ENCODE assay signal across 19 cellular contexts in the genomic region with DNA sequence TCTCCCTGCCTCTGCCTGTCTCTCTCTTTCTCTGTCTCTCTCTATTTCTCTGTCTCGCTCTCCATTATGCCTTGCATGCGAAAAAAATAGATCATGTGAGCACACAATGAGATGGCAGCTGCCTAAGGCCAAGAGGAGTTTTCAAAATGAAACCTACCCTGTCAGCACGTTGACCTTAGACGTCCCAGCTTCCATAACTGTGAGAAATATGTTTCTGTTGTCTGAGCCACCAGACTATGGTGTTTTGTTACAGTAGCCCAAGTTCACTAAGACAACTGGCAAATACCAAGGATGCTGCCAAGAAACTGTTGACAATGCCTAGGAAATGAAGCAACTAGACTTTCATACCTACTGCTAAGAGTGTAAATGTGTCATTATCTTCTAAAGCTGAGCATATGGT.
"Had no signal": no experiment of that assay in that cellular context is flagged by ENCODE, and none has a peak within 500 bp of the region (broad histone marks: within the 10 kb centered on the region; RNA-seq: fewer than 3 reads in every experiment).

No MANE protein-coding gene starts in this region.

- H3K4me3 ChIP-seq: esophagus muscularis mucosa, lower lobe of right lung, skin epidermis, tibial artery had no signal

- H3K4me3 Mint-ChIP-seq: activated CD4-positive, alpha-beta T cell treated with anti-CD3 and anti-CD28 coated beads, Interleukin-2, amount 10 ng/mL, durations not matched to agents 24 days and 14 days; activated CD8-positive, alpha-beta T cell treated with anti-CD3 and anti-CD28 coated beads for 36 hours; activated naive CD8-positive, alpha-beta T cell treated with anti-CD3 and anti-CD28 coated beads for 36 hours; activated T-helper 17 cell treated with anti-CD3 and anti-CD28 coated beads, Interleukin-2, amount 50 U/mL, for 72 hours; nephron progenitor cell had no signal

- ATAC-seq: activated CD8-positive, alpha-beta T cell treated with anti-CD3 and anti-CD28 coated beads for 36 hours; activated T-helper 17 cell treated with anti-CD3 and anti-CD28 coated beads, Interleukin-2, amount 50 U/mL, for 72 hours; lower lobe of right lung; stimulated activated naive CD8-positive, alpha-beta T cell treated with anti-CD3 and anti-CD28 coated beads, Interleukin-15, Interleukin-2, amounts not matched to agents 100 U/mL and 50 U/mL, for 24 hours had no signal

- H3K4me1 Mint-ChIP-seq: activated CD4-positive, alpha-beta T cell treated with anti-CD3 and anti-CD28 coated beads, Interleukin-2, amount 10 ng/mL, durations not matched to agents 24 days and 14 days; activated naive CD8-positive, alpha-beta T cell treated with anti-CD3 and anti-CD28 coated beads for 36 hours; activated T-helper 17 cell treated with anti-CD3 and anti-CD28 coated beads, Interleukin-2, amount 50 U/mL, for 72 hours had no signal

- H3K9me3 Mint-ChIP-seq: activated CD4-positive, alpha-beta T cell treated with anti-CD3 and anti-CD28 coated beads, Interleukin-2, amount 10 ng/mL, durations not matched to agents 24 days and 14 days; activated naive CD8-positive, alpha-beta T cell treated with anti-CD3 and anti-CD28 coated beads for 36 hours had no signal

- H3K4me1 ChIP-seq: esophagus muscularis mucosa, lower lobe of right lung, tibial artery had no signal

- H3K27me3 ChIP-seq: esophagus muscularis mucosa, tibial artery had no signal

- H3K27ac ChIP-seq: esophagus muscularis mucosa, lower lobe of right lung, skin epidermis, tibial artery had no signal

- H3K36me3 Mint-ChIP-seq: activated naive CD8-positive, alpha-beta T cell treated with anti-CD3 and anti-CD28 coated beads for 36 hours had no signal

- H3K36me3 ChIP-seq: esophagus muscularis mucosa, lower lobe of right lung, tibial artery had no signal

- H3K9me3 ChIP-seq: esophagus muscularis mucosa, lower lobe of right lung, tibial artery had no signal

- H3K27ac Mint-ChIP-seq: activated CD4-positive, alpha-beta T cell treated with anti-CD3 and anti-CD28 coated beads, Interleukin-2, amount 10 ng/mL, durations not matched to agents 24 days and 14 days; activated CD8-positive, alpha-beta T cell treated with anti-CD3 and anti-CD28 coated beads for 36 hours; activated naive CD8-positive, alpha-beta T cell treated with anti-CD3 and anti-CD28 coated beads for 36 hours; activated T-helper 17 cell treated with anti-CD3 and anti-CD28 coated beads, Interleukin-2, amount 50 U/mL, for 72 hours; nephron progenitor cell had no signal

- DNase-seq: activated CD4-positive, alpha-beta T cell treated with anti-CD3 and anti-CD28 coated beads, Interleukin-2, amount 10 ng/mL, durations not matched to agents 24 days and 14 days; activated CD8-positive, alpha-beta T cell treated with anti-CD3 and anti-CD28 coated beads for 36 hours; activated naive CD4-positive, alpha-beta T cell; activated naive CD8-positive, alpha-beta T cell treated with anti-CD3 and anti-CD28 coated beads for 36 hours; activated T-cell treated with anti-CD3 and anti-CD28 coated beads, Interleukin-2, amount 50 U/mL, for 1 hour; amygdala; cerebellar nuclear complex; effector CD4-positive, alpha-beta T cell; foreskin fibroblast; hippocampal formation; lower lobe of right lung; nephron progenitor cell; occipital lobe; stimulated activated naive CD8-positive, alpha-beta T cell treated with anti-CD3 and anti-CD28 coated beads, Interleukin-15, Interleukin-2, amounts not matched to agents 100 U/mL and 50 U/mL, for 24 hours; substantia nigra; tibial artery had no signal

- H3K27me3 Mint-ChIP-seq: activated CD4-positive, alpha-beta T cell treated with anti-CD3 and anti-CD28 coated beads, Interleukin-2, amount 10 ng/mL, durations not matched to agents 24 days and 14 days; activated CD8-positive, alpha-beta T cell treated with anti-CD3 and anti-CD28 coated beads for 36 hours; activated naive CD8-positive, alpha-beta T cell treated with anti-CD3 and anti-CD28 coated beads for 36 hours; activated T-helper 17 cell treated with anti-CD3 and anti-CD28 coated beads, Interleukin-2, amount 50 U/mL, for 72 hours had no signal
